8 cellular contexts compared by ENCODE assay signal in genomic region chr3:64023861-64024223, GRCh38. TPM values are rescaled to one million over a fixed set of nuclear protein-coding genes. Genes with fewer than 3 reads are reported as not detected.
DNase-seq lines count a peak whose midpoint lies in the region; ATAC-seq and TF ChIP-seq lines count a peak whose summit lies in the region.

No MANE protein-coding gene starts in this region.

- WGBS in neuronal stem cell (ENCODE audit: extremely low coverage in 2 of 2, insufficient read length in 2 of 2, insufficient replicate concordance in 1 of 2), 2 donors, result no CpG with 5 or more reads among the region's 5 CpGs

- peak overlapping the region; percentile 88 for H2AFZ ChIP-seq in Loucy (ENCODE audit: low read length)
- H2AFZ ChIP-seq in neuronal stem cell (ENCODE audit: low read length), result peak overlapping the region; percentile 87

- no peaks in the 10 kb centered on the region for H3K9me3 ChIP-seq in Loucy (ENCODE audit: insufficient read depth, low read depth, low read length)
- H3K9me3 ChIP-seq in neuronal stem cell (replicated peaks in 1 of 2; ENCODE audit: control insufficient read depth in 2 of 2, insufficient read depth in 1 of 2, low read depth in 1 of 2, low read length in 2 of 2), result no peaks in the 10 kb centered on the region

- H3K79me2 ChIP-seq in Loucy (ENCODE audit: insufficient read depth, low read length), result peaks cover 29% of the 10 kb centered on the region

- peaks cover 29% of the 10 kb centered on the region for H4K20me1 ChIP-seq in Loucy (ENCODE audit: insufficient read depth, low read length, poor library complexity, severe bottlenecking)

- H4K8ac ChIP-seq in neuronal stem cell (ENCODE audit: low read depth, low read length), result no peak overlapping the region

- no peak overlapping the region for H3K23ac ChIP-seq in neuronal stem cell (ENCODE audit: low read depth, low read length, poor library complexity)

- peak overlapping the region; percentile 82 for H3K9ac ChIP-seq in Loucy (ENCODE audit: low read depth, low read length, poor library complexity, severe bottlenecking)
- no peak overlapping the region for H3K9ac ChIP-seq in neuronal stem cell (ENCODE audit: low read depth, low read length, poor library complexity)

- ATAC-seq in GM21381 (IDR thresholded peaks at IDR 0.05; ENCODE audit: unreplicated experiment), result no peak

- H2BK12ac ChIP-seq in neuronal stem cell (ENCODE audit: low read length), result no peak overlapping the region

- H2AK5ac ChIP-seq in neuronal stem cell (ENCODE audit: low read depth, low read length), result no peak overlapping the region

- H2BK15ac ChIP-seq in neuronal stem cell (ENCODE audit: low read length), result no peak overlapping the region

- H3K4me3 ChIP-seq in Loucy (ENCODE audit: low read length, poor library complexity, severe bottlenecking) (peak overlapping the region; percentile 91), neuronal stem cell (ENCODE audit: low read length in 2 of 2) (peak overlapping the region in 1 of 2 donors; percentile 94)

- H3K27ac ChIP-seq in caudate nucleus (ENCODE audit: low read depth, low read length) (peak overlapping the region; percentile 54), neuronal stem cell (replicated peaks; ENCODE audit: low read length) (no peak overlapping the region)

- no peak overlapping the region for H2BK5ac ChIP-seq in neuronal stem cell (ENCODE audit: low read length)

- H2BK120ac ChIP-seq in neuronal stem cell (ENCODE audit: low read depth, low read length), result no peak overlapping the region

- H3K4me1 ChIP-seq in Loucy (ENCODE audit: insufficient read depth, low read length, poor library complexity, severe bottlenecking) (peaks cover 23% of the 10 kb centered on the region), neuronal stem cell (ENCODE audit: control insufficient read depth in 2 of 2, insufficient read depth in 1 of 2, low read depth in 1 of 2, low read length in 2 of 2) (peaks cover 5 to 10% of the 10 kb centered on the region in 2 donors)

- H3K18ac ChIP-seq in neuronal stem cell (ENCODE audit: low read length), result no peak overlapping the region

- H3K4ac ChIP-seq in neuronal stem cell (ENCODE audit: low read length), result no peak overlapping the region

- H3K27me3 ChIP-seq in Loucy (ENCODE audit: insufficient read depth, low read length, poor library complexity, severe bottlenecking) (no peaks in the 10 kb centered on the region), neuronal stem cell (ENCODE audit: control insufficient read depth in 3 of 3, insufficient read depth in 3 of 3, low read depth in 1 of 3, low read length in 3 of 3) (no peaks in the 10 kb centered on the region)

- H3F3A ChIP-seq in Loucy (ENCODE audit: low read depth), result no peaks in the 10 kb centered on the region

- DNase-seq in EL, result peak; percentile 29
- no peak for DNase-seq in caudate nucleus (lab: John Stamatoyannopoulos, UW)
- DNase-seq in neuronal stem cell (ENCODE audit: low spot score), result no peak
- no peak for DNase-seq in NCI-H1092 treated with DMSO at 0.1 percent for 48 hours (lab: John Stamatoyannopoulos, UW)
- DNase-seq in glomerular visceral epithelial cell (ENCODE audit: extremely low spot score), result no peak
- DNase-seq in effector CD8-positive, alpha-beta T cell (lab: John Stamatoyannopoulos, UW), result no peak

- H3K36me3 ChIP-seq in Loucy (ENCODE audit: insufficient read depth, low read length), result peaks cover 7% of the 10 kb centered on the region; the same call in 1 of the 2 replicates
- peaks cover 4 to 37% of the 10 kb centered on the region in 2 donors for H3K36me3 ChIP-seq in neuronal stem cell (replicated peaks in 1 of 2; ENCODE audit: control insufficient read depth in 2 of 2, insufficient read depth in 2 of 2, low read length in 2 of 2)

- no peaks in the 10 kb centered on the region for H3K9me2 ChIP-seq in Loucy (replicated peaks; ENCODE audit: low read depth, low read length)

- peak overlapping the region; percentile 63 for H3K4me2 ChIP-seq in Loucy (ENCODE audit: low read depth, low read length, poor library complexity, severe bottlenecking)
- no peak overlapping the region for H3K4me2 ChIP-seq in neuronal stem cell (ENCODE audit: insufficient read depth, low read length, poor library complexity, severe bottlenecking)

- H3K14ac ChIP-seq in neuronal stem cell (ENCODE audit: low read length), result no peak overlapping the region

- no peak overlapping the region for H4K91ac ChIP-seq in neuronal stem cell (ENCODE audit: low read depth, low read length, poor library complexity)

- TF ChIP-seq CTCF in Loucy (conservative IDR thresholded peaks at IDR 0.05; ENCODE audit: low read length), result no peak

- H3K79me1 ChIP-seq in neuronal stem cell (ENCODE audit: low read depth, low read length), result peaks cover 2% of the 10 kb centered on the region

RNA-seq across cellular contexts. Expression of gene PSMD6, which starts 0.5 kb away (rescaled TPM):
- 96.4 TPM for polyA plus RNA-seq in neuronal stem cell (2013, experiment 1 of 2)
- polyA plus RNA-seq in neuronal stem cell (2013, experiment 2 of 2), result 98.4 TPM
